Comparison of ENCODE assay signal across 1 cellular context in the genomic region with DNA sequence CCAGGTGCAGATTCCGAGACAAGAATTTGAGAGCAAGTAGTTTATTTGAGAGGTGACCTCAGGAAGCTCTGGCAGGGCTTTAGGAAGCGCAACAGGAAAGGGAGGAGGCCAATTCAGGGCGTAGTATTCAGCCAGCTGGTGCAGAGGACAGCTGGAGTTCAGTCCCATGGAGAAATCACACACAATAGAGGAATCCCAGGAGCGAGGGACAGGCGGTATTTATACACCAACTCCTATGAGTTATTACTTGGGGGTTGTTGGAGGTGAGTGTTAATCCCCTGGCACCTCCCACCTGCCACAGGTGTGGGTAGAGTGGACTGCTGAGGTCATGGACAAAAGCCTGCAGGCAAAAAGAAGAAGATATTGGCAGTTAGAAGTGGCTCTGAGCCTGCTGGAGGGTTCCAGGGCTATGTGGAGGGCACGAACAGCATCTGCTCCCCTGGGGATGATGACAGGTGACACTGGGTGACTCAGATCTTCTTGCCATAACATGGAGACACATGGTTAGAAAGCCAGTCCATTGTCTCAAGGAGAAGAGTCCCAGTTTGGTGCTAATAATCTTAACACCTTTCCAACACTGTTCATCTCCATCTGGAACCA.
TF ChIP-seq lines count a peak whose summit lies in the region.

No MANE protein-coding gene starts in this region.

TF ChIP-seq in HepG2, 621 proteins besides CTCF, POLR2A, EP300 and RAD21 (continued from another document):
- TF ChIP-seq MTERF4 (CRISPR knock-in tag; IDR thresholded peaks at IDR 0.05) (no peak), GABPB1 (CRISPR knock-in tag; IDR thresholded peaks at IDR 0.05) (no peak)
- TF ChIP-seq, protein P1, sequence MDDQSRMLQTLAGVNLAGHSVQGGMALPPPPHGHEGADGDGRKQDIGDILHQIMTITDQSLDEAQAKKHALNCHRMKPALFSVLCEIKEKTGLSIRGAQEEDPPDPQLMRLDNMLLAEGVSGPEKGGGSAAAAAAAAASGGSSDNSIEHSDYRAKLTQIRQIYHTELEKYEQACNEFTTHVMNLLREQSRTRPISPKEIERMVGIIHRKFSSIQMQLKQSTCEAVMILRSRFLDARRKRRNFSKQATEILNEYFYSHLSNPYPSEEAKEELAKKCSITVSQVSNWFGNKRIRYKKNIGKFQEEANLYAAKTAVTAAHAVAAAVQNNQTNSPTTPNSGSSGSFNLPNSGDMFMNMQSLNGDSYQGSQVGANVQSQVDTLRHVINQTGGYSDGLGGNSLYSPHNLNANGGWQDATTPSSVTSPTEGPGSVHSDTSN (CRISPR knock-in tag; IDR thresholded peaks at IDR 0.05; ENCODE audit: borderline replicate concordance): no peak
TF ChIP-seq in HepG2: peak in this region for 0.
